ENCODE assay signal across 10 cellular contexts in the genomic region with DNA sequence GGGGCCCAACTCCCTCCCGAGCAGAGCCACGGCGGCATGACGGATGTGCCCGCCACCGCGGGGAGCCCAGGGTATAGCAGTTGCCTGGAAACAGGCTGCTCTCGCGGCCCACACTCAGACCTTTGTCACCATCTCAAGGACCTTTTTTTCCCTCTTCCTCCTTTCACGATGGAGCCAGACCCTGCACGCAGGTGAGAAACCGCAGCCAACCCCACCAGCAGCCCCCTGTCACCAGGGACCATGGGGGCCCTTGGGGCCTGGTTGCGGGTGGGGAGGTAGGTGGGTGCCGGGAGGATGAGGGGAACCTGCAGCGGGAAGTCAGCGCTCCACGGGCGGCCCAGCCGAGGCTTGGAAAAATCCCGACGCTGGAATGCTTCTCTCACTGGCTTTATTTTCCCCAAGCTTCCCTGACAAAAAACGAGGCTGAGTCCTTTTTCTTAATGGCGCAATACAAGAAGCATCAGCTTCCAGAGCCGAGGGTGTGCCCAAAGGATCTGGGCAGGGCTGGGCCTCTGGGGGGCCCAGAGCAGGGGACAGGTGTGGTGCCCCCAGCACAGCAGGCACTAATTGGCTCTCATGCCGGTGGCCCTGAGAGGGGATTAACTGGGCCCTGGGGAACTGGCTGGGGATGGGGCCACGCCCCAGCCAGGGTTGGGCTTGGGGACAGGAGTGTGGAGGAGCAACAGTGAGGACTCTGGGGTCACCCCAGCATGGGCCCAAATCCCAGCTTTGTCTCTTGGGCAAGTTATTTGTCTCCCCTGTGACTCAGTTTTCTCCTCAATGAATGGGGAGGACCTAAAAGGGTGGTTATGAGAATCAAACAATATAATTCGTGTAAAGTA. TPM values are rescaled to one million over a fixed set of nuclear protein-coding genes. Genes with fewer than 3 reads are reported as not detected.
DNase-seq lines count a peak whose midpoint lies in the region; ATAC-seq and TF ChIP-seq lines count a peak whose summit lies in the region.
"Had no signal": no experiment of that assay in that cellular context is flagged by ENCODE, and none has a peak within 500 bp of the region (broad histone marks: within the 10 kb centered on the region; RNA-seq: fewer than 3 reads in every experiment).

No MANE protein-coding gene starts in this region.

- H3K36me3 ChIP-seq in HEK293 (ENCODE audit: control insufficient read depth in 2 of 2, insufficient read depth in 1 of 2, low read length in 2 of 2), result no peaks in the 10 kb centered on the region
- peaks cover 0 to 22% (median 5%) of the 10 kb centered on the region in 3 experiments for H3K36me3 ChIP-seq in naive thymus-derived CD4-positive, alpha-beta T cell (ENCODE audit: control insufficient read depth in 2 of 3, insufficient read depth in 3 of 3, low read length in 3 of 3)
- H3K36me3 ChIP-seq: transverse colon had no signal

- no peak overlapping the region for H3K4me3 ChIP-seq in HEK293 (ENCODE audit: low read depth, low read length)
- H3K4me3 ChIP-seq in naive thymus-derived CD4-positive, alpha-beta T cell (ENCODE audit: low read length), result no peak overlapping the region
- H3K4me3 ChIP-seq: transverse colon had no signal

- DNase-seq in D341Med (ENCODE audit: low spot score), result peak; percentile 84
- DNase-seq in activated CD8-positive, alpha-beta memory T cell treated with anti-CD3 and anti-CD28 coated beads, Interleukin-2, amount 50 U/mL, for 48 hours, result peak; percentile 68
- peak in 2 of 9 donors; percentile 19 to 32 for DNase-seq in naive thymus-derived CD4-positive, alpha-beta T cell
- no peak for DNase-seq in NCI-H1694 (lab: John Stamatoyannopoulos, UW)
- DNase-seq in HFFc6, result no peak
- no peak for DNase-seq in activated effector memory CD4-positive, alpha-beta T cell treated with anti-CD3 and anti-CD28 coated beads, Interleukin-2, amount 50 U/mL, for 16 hours
- DNase-seq: activated CD4-positive, alpha-beta T cell treated with anti-CD3 and anti-CD28 coated beads, Interleukin-2, amount 10 ng/mL, durations not matched to agents 24 days and 14 days; transverse colon had no signal

- no peaks in the 10 kb centered on the region for H3K27me3 ChIP-seq in naive thymus-derived CD4-positive, alpha-beta T cell (ENCODE audit: control insufficient read depth in 2 of 2, insufficient read depth in 2 of 2, low read length in 2 of 2)
- H3K27me3 ChIP-seq: transverse colon had no signal

- ATAC-seq in naive thymus-derived CD4-positive, alpha-beta T cell, result peak; percentile 55
- ATAC-seq in GM21447 (IDR thresholded peaks at IDR 0.05; ENCODE audit: unreplicated experiment), result no peak

- intact Hi-C loops in naive thymus-derived CD4-positive, alpha-beta T cell (cut with micrococcal nuclease), result no loop called here

- TF ChIP-seq CTCF in HEK293 (tag by site-specific recombination; IDR thresholded peaks at IDR 0.05) (no peak), HFFc6 (IDR thresholded peaks at IDR 0.05) (no peak)

- H3K9me3 Mint-ChIP-seq in naive thymus-derived CD4-positive, alpha-beta T cell, result no peaks in the 10 kb centered on the region
- no peaks in the 10 kb centered on the region for H3K9me3 Mint-ChIP-seq in HFFc6
- H3K9me3 Mint-ChIP-seq: activated CD4-positive, alpha-beta T cell treated with anti-CD3 and anti-CD28 coated beads, Interleukin-2, amount 10 ng/mL, durations not matched to agents 24 days and 14 days had no signal

- peak overlapping the region in 8 of 9 donors; percentile 70 to 88 (median 81) for H3K27ac Mint-ChIP-seq in naive thymus-derived CD4-positive, alpha-beta T cell
- H3K27ac Mint-ChIP-seq in HFFc6, result no peak overlapping the region
- H3K27ac Mint-ChIP-seq: activated CD4-positive, alpha-beta T cell treated with anti-CD3 and anti-CD28 coated beads, Interleukin-2, amount 10 ng/mL, durations not matched to agents 24 days and 14 days had no signal

- peak overlapping the region in 8 of 10 donors; percentile 42 to 73 (median 68) for H3K4me3 Mint-ChIP-seq in naive thymus-derived CD4-positive, alpha-beta T cell
- H3K4me3 Mint-ChIP-seq in HFFc6, result no peak overlapping the region
- H3K4me3 Mint-ChIP-seq: activated CD4-positive, alpha-beta T cell treated with anti-CD3 and anti-CD28 coated beads, Interleukin-2, amount 10 ng/mL, durations not matched to agents 24 days and 14 days had no signal

- H3K4me1 ChIP-seq in HEK293 (ENCODE audit: control insufficient read depth, insufficient read depth, low read length), result peaks cover 6% of the 10 kb centered on the region
- peaks cover 0 to 42% of the 10 kb centered on the region in 2 donors for H3K4me1 ChIP-seq in naive thymus-derived CD4-positive, alpha-beta T cell (ENCODE audit: control insufficient read depth in 2 of 2, insufficient read depth in 2 of 2, low read length in 2 of 2)
- H3K4me1 ChIP-seq: transverse colon had no signal

- H3K27ac ChIP-seq in HEK293 (ENCODE audit: extremely low read depth, low read depth, low read length), result no peak overlapping the region; the same call in 1 of the 2 replicates
- H3K27ac ChIP-seq in naive thymus-derived CD4-positive, alpha-beta T cell (ENCODE audit: low read depth, low read length), result peak overlapping the region; percentile 42
- H3K27ac ChIP-seq: transverse colon had no signal

- peaks cover 0 to 30% (median 3%) of the 10 kb centered on the region in 5 donors for H3K36me3 Mint-ChIP-seq in naive thymus-derived CD4-positive, alpha-beta T cell
- H3K36me3 Mint-ChIP-seq in HFFc6 (ENCODE audit: low read depth), result 0 out of 2 replicates have a peak, but pooled peaks cover 3% of the 10 kb centered on the region

- CTCF ChIA-PET in HEK293 (lab: Yijun Ruan, JAX), result interaction anchor here (0.8 kb wide), 1 partner anchor 40 kb away, joined by 3 read pairs; no protein-coding TSS in a partner anchor
- CTCF ChIA-PET in naive thymus-derived CD4-positive, alpha-beta T cell (lab: Charles Lee), result interaction anchor here (0.6 kb wide), 2 partner anchors 14 to 78 kb away, joined by 3 read pairs; no protein-coding TSS in a partner anchor

- no peaks in the 10 kb centered on the region for H3K9me3 ChIP-seq in HEK293 (ENCODE audit: control insufficient read depth, insufficient read depth, low read depth, low read length)
- no peaks in the 10 kb centered on the region for H3K9me3 ChIP-seq in naive thymus-derived CD4-positive, alpha-beta T cell (ENCODE audit: control insufficient read depth in 2 of 3, low read length in 3 of 3)
- H3K9me3 ChIP-seq: transverse colon had no signal

- peaks cover 12 to 77% (median 65%) of the 10 kb centered on the region in 7 donors for H3K4me1 Mint-ChIP-seq in naive thymus-derived CD4-positive, alpha-beta T cell
- peaks cover 6% of the 10 kb centered on the region; the same call in 1 of the 2 replicates for H3K4me1 Mint-ChIP-seq in HFFc6 (ENCODE audit: low read depth)

- POLR2A ChIA-PET in HEK293 (lab: Yijun Ruan, JAX), result no interaction called here
- POLR2A ChIA-PET in naive thymus-derived CD4-positive, alpha-beta T cell (lab: Charles Lee), result interaction anchor here (0.7 to 1.1 kb wide), 3 partner anchors 14 to 30 kb away, joined by 3 read pairs; no protein-coding TSS in a partner anchor

- no peaks in the 10 kb centered on the region for H3K27me3 Mint-ChIP-seq in naive thymus-derived CD4-positive, alpha-beta T cell
- H3K27me3 Mint-ChIP-seq in HFFc6 (ENCODE audit: insufficient read depth), result peaks cover 1% of the 10 kb centered on the region
- H3K27me3 Mint-ChIP-seq: activated CD4-positive, alpha-beta T cell treated with anti-CD3 and anti-CD28 coated beads, Interleukin-2, amount 10 ng/mL, durations not matched to agents 24 days and 14 days had no signal

TF ChIP-seq in HEK293, 187 proteins besides CTCF, POLR2A, EP300 and RAD21 (continues in another document):
- TF ChIP-seq PATZ1 (tag by site-specific recombination; IDR thresholded peaks at IDR 0.05) (peak; percentile 74), BCL11A (tag by site-specific recombination; IDR thresholded peaks at IDR 0.05; ENCODE audit: low read depth) (peak; percentile 24; the same call in 1 of the 2 replicates), ZNF571 (tag by site-specific recombination; IDR thresholded peaks at IDR 0.05) (no peak)

RNA-seq across cellular contexts. Expression of gene NOL4L, which starts 23.9 kb away (rescaled TPM):
- total RNA-seq in naive thymus-derived CD4-positive, alpha-beta T cell, result 10 to 100 TPM; 29.4 to 81.9 (median 74.6) TPM
- 10 to 100 TPM; 17.3 to 23.5 TPM for polyA plus RNA-seq in naive thymus-derived CD4-positive, alpha-beta T cell
- 10 to 100 TPM; 12.0 to 16.3 (median 13.2) TPM for total RNA-seq in HFFc6 (2021; fragmentation: NEBNext Ultra II Directional; extraction: Animal tissue kit (Norgen Biotek cat#: 25700))

Comparison
In these comparisons a context has a peak if more than half of its experiments do, and no peak if none do; other contexts are left out.
1. DNase-seq: peak in D341Med (single experiment) and activated CD8-positive, alpha-beta memory T cell treated with anti-CD3 and anti-CD28 coated beads, Interleukin-2, amount 50 U/mL, for 48 hours (single experiment); none in NCI-H1694 (single experiment), HFFc6 (single experiment) and activated effector memory CD4-positive, alpha-beta T cell treated with anti-CD3 and anti-CD28 coated beads, Interleukin-2, amount 50 U/mL, for 16 hours (single experiment).